In genomic region chr2:55163258-55163657, GRCh38 we compare ENCODE assay signal across 11 cellular contexts.
DNase-seq lines count a peak whose midpoint lies in the region; ATAC-seq and TF ChIP-seq lines count a peak whose summit lies in the region.
"Had no signal": no experiment of that assay in that cellular context is flagged by ENCODE, and none has a peak within 500 bp of the region (broad histone marks: within the 10 kb centered on the region; RNA-seq: fewer than 3 reads in every experiment).

No MANE protein-coding gene starts in this region.

- TF ChIP-seq CTCF in AG04450 (IDR thresholded peaks at IDR 0.05; ENCODE audit: low read depth, low read length): no peak
- TF ChIP-seq CTCF in SK-N-SH (IDR thresholded peaks at IDR 0.05): no peak
- no peak for TF ChIP-seq CTCF in osteocyte (IDR thresholded peaks at IDR 0.05)

- 36% methylated on average over 8 of the region's 9 CpGs for WGBS in SK-N-SH (ENCODE audit: low lambda C conversion rate)

- peaks cover 18% of the 10 kb centered on the region for H3K79me2 ChIP-seq in SK-N-SH (ENCODE audit: insufficient read depth)

- no peaks in the 10 kb centered on the region for H3K9me2 ChIP-seq in SK-N-SH

- DNase-seq in AG04450 (ENCODE audit: low read depth, low spot score) (no peak), SK-N-SH (peak; percentile 42), fibroblast of peridontal ligament (ENCODE audit: extremely low read depth) (peak; percentile 77), osteocyte (ENCODE audit: extremely low spot score, unreplicated experiment) (peak; percentile 65), NCI-H446 (lab: John Stamatoyannopoulos, UW) (no peak)
- no peak for DNase-seq in activated naive CD4-positive, alpha-beta T cell treated with Interleukin-2 at 50 U/mL for 16 hours
- DNase-seq in activated effector memory CD4-positive, alpha-beta T cell treated with Interleukin-2 at 50 U/mL for 16 hours: no peak
- DNase-seq: activated gamma-delta T cell; stimulated activated CD4-positive, alpha-beta T cell treated with anti-CD3 and anti-CD28 coated beads, Interleukin-2, amount 100 ng/mL, for 48 hours had no signal

- peaks cover 52% of the 10 kb centered on the region for H3K4me1 Mint-ChIP-seq in osteocyte (ENCODE audit: unreplicated experiment)

- H3K27me3 ChIP-seq in AG04450 (ENCODE audit: control insufficient read depth, insufficient read depth, low read length) (no peaks in the 10 kb centered on the region), SK-N-SH (ENCODE audit: insufficient read depth) (no peaks in the 10 kb centered on the region)

- H4K20me1 ChIP-seq in SK-N-SH (ENCODE audit: insufficient read depth): no peaks in the 10 kb centered on the region

- peak overlapping the region; percentile 82 for H3K27ac Mint-ChIP-seq in osteocyte (ENCODE audit: unreplicated experiment)

- peak overlapping the region; percentile 78 for H2AFZ ChIP-seq in SK-N-SH (ENCODE audit: low read depth)

- H3K36me3 Mint-ChIP-seq in osteocyte (ENCODE audit: unreplicated experiment): no peaks in the 10 kb centered on the region

- H3K9me3 Mint-ChIP-seq in osteocyte (ENCODE audit: unreplicated experiment): no peaks in the 10 kb centered on the region

- H3K27ac ChIP-seq in AG04450 (ENCODE audit: low read depth, low read length) (peak overlapping the region; percentile 77), SK-N-SH (ENCODE audit: low read depth in 2 of 2, low read length in 1 of 2) (peak overlapping the region; percentile 79 to 94)
- H3K27ac ChIP-seq: epithelial cell of prostate had no signal

- H3K9me3 ChIP-seq in AG04450 (ENCODE audit: control insufficient read depth, insufficient read depth, low read length) (no peaks in the 10 kb centered on the region), SK-N-SH (no peaks in the 10 kb centered on the region)

- peaks cover 13% of the 10 kb centered on the region for H3F3A ChIP-seq in SK-N-SH (replicated peaks; ENCODE audit: insufficient read depth)

- H3K9ac ChIP-seq in SK-N-SH: peak overlapping the region; percentile 1; the same call in 1 of the 2 replicates

- peaks cover 32 to 41% of the 10 kb centered on the region in 2 experiments for H3K4me1 ChIP-seq in SK-N-SH (ENCODE audit: control insufficient read depth in 1 of 2, insufficient read depth in 2 of 2, low read depth in 1 of 2, low read length in 1 of 2)

- H3K4me3 Mint-ChIP-seq in osteocyte (ENCODE audit: unreplicated experiment): no peak overlapping the region

- TF ChIP-seq RAD21 in SK-N-SH (IDR thresholded peaks at IDR 0.05; ENCODE audit: low read length): no peak

- no peaks in the 10 kb centered on the region for H3K36me3 ChIP-seq in SK-N-SH (replicated peaks in 1 of 2; ENCODE audit: control insufficient read depth in 1 of 2, insufficient read depth in 2 of 2, low read length in 1 of 2)

- H3K4me2 ChIP-seq in SK-N-SH: peak overlapping the region; percentile 52

- CTCF ChIA-PET in AG04450 (lab: Charles Lee) (interaction anchor here (1.4 to 2.2 kb wide), 2 partner anchors 12 to 115 kb away, joined by 4 to 9 read pairs; no protein-coding TSS in a partner anchor), SK-N-SH (lab: Yijun Ruan, JAX) (interaction anchor here (0.6 to 1.3 kb wide), 5 partner anchors 10 to 147 kb away, joined by 3 to 12 read pairs (median 4); no protein-coding TSS in a partner anchor)

- POLR2A ChIA-PET in AG04450 (lab: Yijun Ruan, JAX): interaction anchor here (0.9 to 9.0 kb wide), 4 partner anchors 29 to 114 kb away, joined by 3 to 79 read pairs (median 7); partner anchors contain the start of gene RTN4
- POLR2A ChIA-PET in SK-N-SH (lab: Yijun Ruan, JAX): interaction anchor here (1.3 to 1.5 kb wide), 2 partner anchors 113 to 115 kb away, joined by 3 to 5 read pairs; partner anchors contain the start of gene RTN4

- H3K4me3 ChIP-seq in AG04450 (ENCODE audit: low read depth, low read length) (no peak overlapping the region), SK-N-SH (ENCODE audit: low read depth in 2 of 2, low read length in 1 of 2) (peak overlapping the region in 1 of 2 experiments; percentile 21; a peak in 1 of 4 replicates)

- peak in 1 of 2 experiments; percentile 6; a peak in 1 of 4 replicates for TF ChIP-seq EP300 in SK-N-SH (IDR thresholded peaks at IDR 0.05; ENCODE audit: borderline replicate concordance in 1 of 2, low read depth in 1 of 2, low read length in 1 of 2)

- no peak for ATAC-seq in HG03097 (IDR thresholded peaks at IDR 0.05; ENCODE audit: low FRiP score, unreplicated experiment)

- no peaks in the 10 kb centered on the region for H3K27me3 Mint-ChIP-seq in osteocyte (ENCODE audit: unreplicated experiment)

TF ChIP-seq in SK-N-SH, 30 proteins besides CTCF, POLR2A, EP300 and RAD21 (continues in another document):
- peak; percentile 18; the same call in 1 of the 2 replicates for TF ChIP-seq TAF1 (IDR thresholded peaks at IDR 0.05; ENCODE audit: borderline replicate concordance, low read depth, low read length)
- no peak for TF ChIP-seq RXRA (IDR thresholded peaks at IDR 0.05; ENCODE audit: borderline replicate concordance, low read depth)
- TF ChIP-seq SMC3 (IDR thresholded peaks at IDR 0.05; ENCODE audit: low read depth, low read length): no peak
- no peak for TF ChIP-seq YY1 (IDR thresholded peaks at IDR 0.05; ENCODE audit: low read depth)
- peak; percentile 80 for TF ChIP-seq MAX (IDR thresholded peaks at IDR 0.05; ENCODE audit: low read depth)
- peak; percentile 86 for TF ChIP-seq TCF12 (IDR thresholded peaks at IDR 0.05)
- TF ChIP-seq GATA2 (CRISPR knock-in tag; IDR thresholded peaks at IDR 0.05): no peak
- TF ChIP-seq FOXM1 (IDR thresholded peaks at IDR 0.05; ENCODE audit: low read depth): no peak
- no peak for TF ChIP-seq RFX5 (IDR thresholded peaks at IDR 0.05; ENCODE audit: low read length)
- TF ChIP-seq SIN3A (IDR thresholded peaks at IDR 0.05; ENCODE audit: borderline replicate concordance, low read depth, low read length): peak; percentile 69; the same call in 1 of the 2 replicates
- TF ChIP-seq JUND (IDR thresholded peaks at IDR 0.05): no peak
- TF ChIP-seq MEF2A (IDR thresholded peaks at IDR 0.05; ENCODE audit: borderline replicate concordance, low read depth): no peak
- no peak for TF ChIP-seq MXI1 (IDR thresholded peaks at IDR 0.05; ENCODE audit: low read depth, low read length)
- TF ChIP-seq POLR2AphosphoS5 (IDR thresholded peaks at IDR 0.05; ENCODE audit: low read depth, low read length): peak; percentile 60
- peak; percentile 65; the same call in 1 of the 2 replicates for TF ChIP-seq TEAD4 (IDR thresholded peaks at IDR 0.05; ENCODE audit: borderline replicate concordance, insufficient read depth)
- TF ChIP-seq CHD2 (IDR thresholded peaks at IDR 0.05; ENCODE audit: low read length, partially characterized antibody): no peak
- no peak; the same call in 1 of the 2 replicates for TF ChIP-seq FOSL2 (IDR thresholded peaks at IDR 0.05; ENCODE audit: borderline replicate concordance, low read depth)
- TF ChIP-seq, protein P1, sequence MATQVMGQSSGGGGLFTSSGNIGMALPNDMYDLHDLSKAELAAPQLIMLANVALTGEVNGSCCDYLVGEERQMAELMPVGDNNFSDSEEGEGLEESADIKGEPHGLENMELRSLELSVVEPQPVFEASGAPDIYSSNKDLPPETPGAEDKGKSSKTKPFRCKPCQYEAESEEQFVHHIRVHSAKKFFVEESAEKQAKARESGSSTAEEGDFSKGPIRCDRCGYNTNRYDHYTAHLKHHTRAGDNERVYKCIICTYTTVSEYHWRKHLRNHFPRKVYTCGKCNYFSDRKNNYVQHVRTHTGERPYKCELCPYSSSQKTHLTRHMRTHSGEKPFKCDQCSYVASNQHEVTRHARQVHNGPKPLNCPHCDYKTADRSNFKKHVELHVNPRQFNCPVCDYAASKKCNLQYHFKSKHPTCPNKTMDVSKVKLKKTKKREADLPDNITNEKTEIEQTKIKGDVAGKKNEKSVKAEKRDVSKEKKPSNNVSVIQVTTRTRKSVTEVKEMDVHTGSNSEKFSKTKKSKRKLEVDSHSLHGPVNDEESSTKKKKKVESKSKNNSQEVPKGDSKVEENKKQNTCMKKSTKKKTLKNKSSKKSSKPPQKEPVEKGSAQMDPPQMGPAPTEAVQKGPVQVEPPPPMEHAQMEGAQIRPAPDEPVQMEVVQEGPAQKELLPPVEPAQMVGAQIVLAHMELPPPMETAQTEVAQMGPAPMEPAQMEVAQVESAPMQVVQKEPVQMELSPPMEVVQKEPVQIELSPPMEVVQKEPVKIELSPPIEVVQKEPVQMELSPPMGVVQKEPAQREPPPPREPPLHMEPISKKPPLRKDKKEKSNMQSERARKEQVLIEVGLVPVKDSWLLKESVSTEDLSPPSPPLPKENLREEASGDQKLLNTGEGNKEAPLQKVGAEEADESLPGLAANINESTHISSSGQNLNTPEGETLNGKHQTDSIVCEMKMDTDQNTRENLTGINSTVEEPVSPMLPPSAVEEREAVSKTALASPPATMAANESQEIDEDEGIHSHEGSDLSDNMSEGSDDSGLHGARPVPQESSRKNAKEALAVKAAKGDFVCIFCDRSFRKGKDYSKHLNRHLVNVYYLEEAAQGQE (IDR thresholded peaks at IDR 0.05; ENCODE audit: low read depth, low read length): no peak
- no peak for TF ChIP-seq ELF1 (IDR thresholded peaks at IDR 0.05)
- TF ChIP-seq PBX3 (IDR thresholded peaks at IDR 0.05): peak; percentile 77
- TF ChIP-seq FOXJ3 (CRISPR knock-in tag; IDR thresholded peaks at IDR 0.05): no peak
- no peak for TF ChIP-seq NFIC (IDR thresholded peaks at IDR 0.05; ENCODE audit: borderline replicate concordance)

Comparison
In these comparisons a context has a peak if more than half of its experiments do, and no peak if none do; other contexts are left out.
1. DNase-seq: peak in SK-N-SH (single experiment), fibroblast of peridontal ligament (single experiment) and osteocyte (single experiment); none in AG04450 (single experiment), activated naive CD4-positive, alpha-beta T cell treated with Interleukin-2 at 50 U/mL for 16 hours (single experiment), NCI-H446 (0 of 2) and activated effector memory CD4-positive, alpha-beta T cell treated with Interleukin-2 at 50 U/mL for 16 hours (single experiment).